1 cellular context compared by ENCODE assay signal in the genomic region with DNA sequence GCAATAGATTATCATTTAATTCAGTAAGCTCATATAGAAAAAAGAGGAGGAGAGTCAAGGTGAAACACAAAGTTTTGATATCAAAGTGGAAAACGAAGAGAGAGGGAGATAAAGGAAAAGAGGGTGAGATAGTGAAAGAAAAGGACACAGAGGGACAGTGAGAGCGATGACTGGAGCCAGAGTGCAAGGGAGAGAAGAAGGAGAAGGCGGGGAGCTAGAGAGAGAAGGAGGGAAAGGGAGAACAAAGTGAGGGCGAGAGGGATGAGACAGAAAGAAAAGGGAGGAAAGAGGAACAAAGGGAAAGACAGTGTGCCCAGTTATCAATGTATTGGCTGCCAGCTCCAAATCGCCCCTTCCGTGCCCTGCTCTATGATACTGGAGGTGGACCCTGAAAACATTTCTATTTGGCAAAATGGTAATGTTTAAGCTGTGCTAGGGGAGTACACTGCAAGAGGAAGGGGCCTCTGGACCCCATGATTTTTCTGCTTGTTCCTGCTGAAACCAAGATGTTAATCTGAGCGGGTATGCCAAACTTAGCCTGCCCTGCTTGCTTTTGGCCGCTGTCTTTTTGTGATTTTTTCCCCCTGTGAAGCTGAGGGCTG.
TF ChIP-seq lines count a peak whose summit lies in the region.

No MANE protein-coding gene starts in this region.

TF ChIP-seq in HepG2, 621 proteins besides CTCF, POLR2A, EP300 and RAD21:
- TF ChIP-seq SUZ12 (IDR thresholded peaks at IDR 0.05; ENCODE audit: low read depth, low read length) (no peak), MXD4 (CRISPR knock-in tag; IDR thresholded peaks at IDR 0.05) (0 out of 2 replicates have a peak, but pooled peaks have one; percentile 43), EEA1 (CRISPR knock-in tag; IDR thresholded peaks at IDR 0.05; ENCODE audit: borderline replicate concordance) (peak; percentile 49; the same call in 1 of the 2 replicates), ZNF549 (CRISPR knock-in tag; IDR thresholded peaks at IDR 0.05) (no peak), HNRNPK (IDR thresholded peaks at IDR 0.05; ENCODE audit: low read depth, low read length, poor library complexity, severe bottlenecking) (peak; percentile 48), ZNF263 (CRISPR knock-in tag; IDR thresholded peaks at IDR 0.05) (no peak), ZNF292 (CRISPR knock-in tag; IDR thresholded peaks at IDR 0.05; ENCODE audit: borderline replicate concordance, low read depth) (0 out of 2 replicates have a peak, but pooled peaks have one; percentile 12), MAF1 (CRISPR knock-in tag; IDR thresholded peaks at IDR 0.05; ENCODE audit: borderline replicate concordance) (no peak), ZNF30 (CRISPR knock-in tag; IDR thresholded peaks at IDR 0.05) (0 out of 2 replicates have a peak, but pooled peaks have one; percentile 36), ZNF484 (CRISPR knock-in tag; IDR thresholded peaks at IDR 0.05; ENCODE audit: borderline replicate concordance, low read depth) (no peak), ZNF775 (CRISPR knock-in tag; IDR thresholded peaks at IDR 0.05; ENCODE audit: borderline replicate concordance) (peak; percentile 54; the same call in 1 of the 2 replicates), SYNCRIP (IDR thresholded peaks at IDR 0.05; ENCODE audit: insufficient read depth, low read depth, low read length) (no peak), MYPOP (CRISPR knock-in tag; IDR thresholded peaks at IDR 0.05) (no peak), HNF1B (CRISPR knock-in tag; IDR thresholded peaks at IDR 0.05) (peak; percentile 1; the same call in 1 of the 2 replicates)
- TF ChIP-seq, protein P1, sequence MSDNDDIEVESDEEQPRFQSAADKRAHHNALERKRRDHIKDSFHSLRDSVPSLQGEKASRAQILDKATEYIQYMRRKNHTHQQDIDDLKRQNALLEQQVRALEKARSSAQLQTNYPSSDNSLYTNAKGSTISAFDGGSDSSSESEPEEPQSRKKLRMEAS (IDR thresholded peaks at IDR 0.05), result no peak
- TF ChIP-seq, protein P2, sequence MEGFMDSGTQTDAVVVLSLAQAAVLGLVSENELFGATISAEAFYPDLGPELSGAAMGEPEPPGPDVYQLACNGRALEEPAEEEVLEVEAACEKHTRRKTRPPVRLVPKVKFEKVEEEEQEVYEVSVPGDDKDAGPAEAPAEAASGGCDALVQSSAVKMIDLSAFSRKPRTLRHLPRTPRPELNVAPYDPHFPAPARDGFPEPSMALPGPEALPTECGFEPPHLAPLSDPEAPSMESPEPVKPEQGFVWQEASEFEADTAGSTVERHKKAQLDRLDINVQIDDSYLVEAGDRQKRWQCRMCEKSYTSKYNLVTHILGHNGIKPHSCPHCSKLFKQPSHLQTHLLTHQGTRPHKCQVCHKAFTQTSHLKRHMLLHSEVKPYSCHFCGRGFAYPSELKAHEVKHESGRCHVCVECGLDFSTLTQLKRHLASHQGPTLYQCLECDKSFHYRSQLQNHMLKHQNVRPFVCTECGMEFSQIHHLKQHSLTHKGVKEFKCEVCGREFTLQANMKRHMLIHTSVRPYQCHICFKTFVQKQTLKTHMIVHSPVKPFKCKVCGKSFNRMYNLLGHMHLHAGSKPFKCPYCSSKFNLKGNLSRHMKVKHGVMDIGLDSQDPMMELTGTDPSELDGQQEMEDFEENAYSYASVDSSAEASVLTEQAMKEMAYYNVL (CRISPR knock-in tag; IDR thresholded peaks at IDR 0.05; ENCODE audit: borderline replicate concordance), result peak; percentile 63; the same call in 1 of the 2 replicates
